In genomic region chr16:2968368-2968737, GRCh38 we compare ENCODE assay signal across 8 cellular contexts. TPM values are rescaled to one million over a fixed set of nuclear protein-coding genes. Genes with fewer than 3 reads are reported as not detected.
DNase-seq lines count a peak whose midpoint lies in the region; ATAC-seq and TF ChIP-seq lines count a peak whose summit lies in the region.

No MANE protein-coding gene starts in this region.

- H3K4me3 ChIP-seq in BLaER1 treated with 17β-estradiol and CSF1 and Interleukin-3, amounts not matched to agents 10 nM and 100 nM: peak overlapping the region; percentile 77 to 98 (median 94)
- peak overlapping the region; percentile 77 for H3K4me3 ChIP-seq in HUES48 (ENCODE audit: low read depth, low read length)

- peaks cover 71 to 82% (median 78%) of the 10 kb centered on the region in 10 experiments for H3K4me1 ChIP-seq in BLaER1 treated with 17β-estradiol and CSF1 and Interleukin-3, amounts not matched to agents 10 nM and 100 nM
- H3K4me1 ChIP-seq in HUES48 (ENCODE audit: control insufficient read depth, insufficient read depth, low read length): peaks cover 10% of the 10 kb centered on the region; the same call in 1 of the 2 replicates

- peaks cover 23% of the 10 kb centered on the region for H3K27me3 Mint-ChIP-seq in activated CD4-positive, alpha-beta memory T cell treated with anti-CD3 and anti-CD28 coated beads for 36 hours
- H3K27me3 Mint-ChIP-seq in mesothelial cell of epicardium (ENCODE audit: low read depth): peaks cover 7% of the 10 kb centered on the region

- POLR2A ChIA-PET in activated CD4-positive, alpha-beta memory T cell treated with anti-CD3 and anti-CD28 coated beads for 36 hours (lab: Charles Lee): interaction anchor here (1.4 to 2.4 kb wide), 2 partner anchors 12 to 13 kb away, joined by 3 to 14 read pairs; partner anchors contain the start of gene PKMYT1

- peaks cover 38% of the 10 kb centered on the region for H3K4me1 Mint-ChIP-seq in activated CD4-positive, alpha-beta memory T cell treated with anti-CD3 and anti-CD28 coated beads for 36 hours (ENCODE audit: low read depth)
- H3K4me1 Mint-ChIP-seq in mesothelial cell of epicardium: peaks cover 21% of the 10 kb centered on the region

- CTCF ChIA-PET in activated CD4-positive, alpha-beta memory T cell treated with anti-CD3 and anti-CD28 coated beads for 36 hours (lab: Charles Lee): no interaction called here

- H3K4me3 Mint-ChIP-seq in activated CD4-positive, alpha-beta memory T cell treated with anti-CD3 and anti-CD28 coated beads for 36 hours: peak overlapping the region; percentile 69
- peak overlapping the region; percentile 67 for H3K4me3 Mint-ChIP-seq in mesothelial cell of epicardium

- peaks cover 0 to 27% (median 4%) of the 10 kb centered on the region in 11 experiments; a peak in 10 of 22 replicates for H3K36me3 ChIP-seq in BLaER1 treated with 17β-estradiol and CSF1 and Interleukin-3, amounts not matched to agents 10 nM and 100 nM
- peaks cover 22% of the 10 kb centered on the region for H3K36me3 ChIP-seq in HUES48 (ENCODE audit: control insufficient read depth, insufficient read depth, low read length)

- no peak for DNase-seq in activated CD4-positive, alpha-beta memory T cell treated with anti-CD3 and anti-CD28 coated beads for 36 hours
- no peak for DNase-seq in mesothelial cell of epicardium (ENCODE audit: low spot score in 2 of 2, unreplicated experiment in 2 of 2)
- no peak for DNase-seq in NCI-H1930 (lab: John Stamatoyannopoulos, UW)
- no peak for DNase-seq in NCI-H1092 (lab: John Stamatoyannopoulos, UW)
- no peak for DNase-seq in SKM-1 treated with dmso at 0.1 percent for 144 hours (lab: John Stamatoyannopoulos, UW; ENCODE audit: unreplicated experiment)

- peaks cover 32 to 87% (median 60%) of the 10 kb centered on the region in 11 experiments for H4K20me1 ChIP-seq in BLaER1 treated with 17β-estradiol and CSF1 and Interleukin-3, amounts not matched to agents 10 nM and 100 nM

- intact Hi-C loops in activated CD4-positive, alpha-beta memory T cell treated with anti-CD3 and anti-CD28 coated beads for 36 hours (cut with micrococcal nuclease): no loop called here

- TF ChIP-seq CTCF in mesothelial cell of epicardium (IDR thresholded peaks at IDR 0.05; ENCODE audit: unreplicated experiment): no peak

- peak overlapping the region in 10 of 11 experiments; percentile 79 to 92 (median 87); a peak in 19 of 22 replicates for H3K9ac ChIP-seq in BLaER1 treated with 17β-estradiol and CSF1 and Interleukin-3, amounts not matched to agents 10 nM and 100 nM
- no peak overlapping the region for H3K9ac ChIP-seq in HUES48 (ENCODE audit: low read depth, low read length)

- H3K36me3 Mint-ChIP-seq in activated CD4-positive, alpha-beta memory T cell treated with anti-CD3 and anti-CD28 coated beads for 36 hours: peaks cover 18% of the 10 kb centered on the region
- peaks cover 1% of the 10 kb centered on the region for H3K36me3 Mint-ChIP-seq in mesothelial cell of epicardium

- no peak overlapping the region for H3K27ac Mint-ChIP-seq in activated CD4-positive, alpha-beta memory T cell treated with anti-CD3 and anti-CD28 coated beads for 36 hours
- no peak overlapping the region for H3K27ac Mint-ChIP-seq in mesothelial cell of epicardium

- peak overlapping the region; percentile 92 to 99 (median 96) for H3K4me2 ChIP-seq in BLaER1 treated with 17β-estradiol and CSF1 and Interleukin-3, amounts not matched to agents 10 nM and 100 nM

- H3K9me3 ChIP-seq in BLaER1 treated with 17β-estradiol and CSF1 and Interleukin-3, amounts not matched to agents 10 nM and 100 nM (replicated peaks in 1 of 11): no peaks in the 10 kb centered on the region
- no peaks in the 10 kb centered on the region for H3K9me3 ChIP-seq in HUES48 (ENCODE audit: control insufficient read depth, insufficient read depth, low read length)

- ATAC-seq in HG03439 (IDR thresholded peaks at IDR 0.05; ENCODE audit: unreplicated experiment): no peak

- H3K27ac ChIP-seq in BLaER1 treated with 17β-estradiol and CSF1 and Interleukin-3, amounts not matched to agents 10 nM and 100 nM: peak overlapping the region in 10 of 11 experiments; percentile 71 to 89 (median 81); a peak in 19 of 22 replicates
- peak overlapping the region; percentile 64 for H3K27ac ChIP-seq in HUES48 (ENCODE audit: low read depth, low read length)

- H3K9me3 Mint-ChIP-seq in activated CD4-positive, alpha-beta memory T cell treated with anti-CD3 and anti-CD28 coated beads for 36 hours: no peaks in the 10 kb centered on the region
- H3K9me3 Mint-ChIP-seq in mesothelial cell of epicardium: no peaks in the 10 kb centered on the region

- H3K27me3 ChIP-seq in BLaER1 treated with 17β-estradiol and CSF1 and Interleukin-3, amounts not matched to agents 10 nM and 100 nM: peaks cover 0 to 16% (median 5%) of the 10 kb centered on the region in 11 experiments; a peak in 12 of 22 replicates
- H3K27me3 ChIP-seq in HUES48 (ENCODE audit: control insufficient read depth, insufficient read depth, low read length): peaks cover 30% of the 10 kb centered on the region

RNA-seq across cellular contexts. Expression of gene PAQR4, which starts 0.8 kb away (rescaled TPM):
- 10 to 100 TPM; 37.0 to 37.9 TPM for total RNA-seq in activated CD4-positive, alpha-beta memory T cell treated with anti-CD3 and anti-CD28 coated beads for 36 hours
- total RNA-seq in mesothelial cell of epicardium: 8.1 to 10.1 TPM (median 8.9 TPM) in 3 replicates

RNA-seq across cellular contexts. Expression of gene KREMEN2, which starts 4.3 kb away (rescaled TPM):
- total RNA-seq in activated CD4-positive, alpha-beta memory T cell treated with anti-CD3 and anti-CD28 coated beads for 36 hours: not detected
- total RNA-seq in mesothelial cell of epicardium: 27.3 to 30.5 TPM (median 29.1 TPM) in 3 replicates

RNA-seq across cellular contexts. Expression of gene PKMYT1, which starts 11.9 kb away (rescaled TPM):
- 100 to 1,000 TPM; 123 to 134 TPM for total RNA-seq in activated CD4-positive, alpha-beta memory T cell treated with anti-CD3 and anti-CD28 coated beads for 36 hours
- 21.1 to 22.0 TPM (median 21.8 TPM) in 3 replicates for total RNA-seq in mesothelial cell of epicardium

RNA-seq across cellular contexts. Expression of gene CLDN9, which starts 44.4 kb away (rescaled TPM):
- not detected for total RNA-seq in activated CD4-positive, alpha-beta memory T cell treated with anti-CD3 and anti-CD28 coated beads for 36 hours
- total RNA-seq in mesothelial cell of epicardium: 5.4 to 5.7 TPM (median 5.4 TPM) in 3 replicates

RNA-seq across cellular contexts. Expression of gene CLDN6, which starts 49.6 kb away (rescaled TPM):
- not detected for total RNA-seq in activated CD4-positive, alpha-beta memory T cell treated with anti-CD3 and anti-CD28 coated beads for 36 hours
- 257 to 267 TPM (median 260 TPM) in 3 replicates for total RNA-seq in mesothelial cell of epicardium

Comparison
In these comparisons a context has a peak if more than half of its experiments do, and no peak if none do; other contexts are left out.
1. RNA of gene KREMEN2, which starts 4.3 kb away (total RNA-seq): 27.3 to 30.5 TPM in mesothelial cell of epicardium; not detected in activated CD4-positive, alpha-beta memory T cell treated with anti-CD3 and anti-CD28 coated beads for 36 hours; every median in the first group is over 10 times any median in the second.